1 cellular context compared by ENCODE assay signal in the genomic region with DNA sequence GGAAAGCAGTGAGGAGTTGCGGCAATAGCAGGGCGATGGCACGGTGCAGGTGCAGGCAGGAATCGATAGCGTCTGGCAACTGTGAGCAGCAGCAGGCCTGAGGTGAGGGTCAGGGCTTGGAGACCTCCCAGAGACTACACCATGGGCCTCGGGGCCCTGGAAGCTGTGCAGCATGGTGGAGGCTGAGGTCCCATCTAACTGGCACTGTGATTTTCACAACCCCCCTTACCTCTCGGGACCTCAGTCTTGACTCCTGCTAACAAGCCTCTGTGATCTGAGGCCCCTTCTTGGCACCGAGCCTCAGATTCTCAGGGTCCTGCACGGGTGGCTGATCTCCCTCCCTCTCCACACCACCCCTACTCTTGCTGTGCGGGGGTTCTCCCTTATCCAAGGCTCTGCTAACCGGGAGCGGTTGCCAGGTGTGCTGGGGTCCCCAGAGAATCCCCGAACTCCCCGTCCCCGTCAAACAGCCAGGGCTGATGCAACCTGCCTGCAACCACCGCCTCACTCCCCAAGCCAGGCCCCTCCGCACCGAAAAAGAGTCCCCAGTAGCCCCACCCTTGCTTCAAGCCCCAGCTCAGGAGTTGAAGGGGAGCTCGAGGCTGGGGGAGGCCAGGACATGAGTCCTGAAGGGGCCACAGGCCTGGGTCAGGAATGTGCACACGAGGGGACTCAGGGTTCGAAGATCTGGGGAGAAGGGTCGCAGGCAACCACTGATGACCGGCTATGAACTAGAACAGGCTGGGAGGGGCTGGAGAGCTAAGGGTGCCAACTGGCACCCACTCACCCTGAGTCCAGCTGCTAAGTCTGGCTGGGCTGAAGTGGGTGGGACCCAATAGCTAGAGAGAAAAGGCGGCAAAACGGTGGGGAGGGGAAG.
TF ChIP-seq lines count a peak whose summit lies in the region.

No MANE protein-coding gene starts in this region.

TF ChIP-seq in GM12878, 131 proteins besides CTCF, POLR2A, EP300 and RAD21 (continues in another document):
- TF ChIP-seq, protein P1, sequence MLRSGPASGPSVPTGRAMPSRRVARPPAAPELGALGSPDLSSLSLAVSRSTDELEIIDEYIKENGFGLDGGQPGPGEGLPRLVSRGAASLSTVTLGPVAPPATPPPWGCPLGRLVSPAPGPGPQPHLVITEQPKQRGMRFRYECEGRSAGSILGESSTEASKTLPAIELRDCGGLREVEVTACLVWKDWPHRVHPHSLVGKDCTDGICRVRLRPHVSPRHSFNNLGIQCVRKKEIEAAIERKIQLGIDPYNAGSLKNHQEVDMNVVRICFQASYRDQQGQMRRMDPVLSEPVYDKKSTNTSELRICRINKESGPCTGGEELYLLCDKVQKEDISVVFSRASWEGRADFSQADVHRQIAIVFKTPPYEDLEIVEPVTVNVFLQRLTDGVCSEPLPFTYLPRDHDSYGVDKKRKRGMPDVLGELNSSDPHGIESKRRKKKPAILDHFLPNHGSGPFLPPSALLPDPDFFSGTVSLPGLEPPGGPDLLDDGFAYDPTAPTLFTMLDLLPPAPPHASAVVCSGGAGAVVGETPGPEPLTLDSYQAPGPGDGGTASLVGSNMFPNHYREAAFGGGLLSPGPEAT (IDR thresholded peaks at IDR 0.05; ENCODE audit: low read depth) = 0 out of 2 replicates have a peak, but pooled peaks have one; percentile 17
- TF ChIP-seq, protein P2, sequence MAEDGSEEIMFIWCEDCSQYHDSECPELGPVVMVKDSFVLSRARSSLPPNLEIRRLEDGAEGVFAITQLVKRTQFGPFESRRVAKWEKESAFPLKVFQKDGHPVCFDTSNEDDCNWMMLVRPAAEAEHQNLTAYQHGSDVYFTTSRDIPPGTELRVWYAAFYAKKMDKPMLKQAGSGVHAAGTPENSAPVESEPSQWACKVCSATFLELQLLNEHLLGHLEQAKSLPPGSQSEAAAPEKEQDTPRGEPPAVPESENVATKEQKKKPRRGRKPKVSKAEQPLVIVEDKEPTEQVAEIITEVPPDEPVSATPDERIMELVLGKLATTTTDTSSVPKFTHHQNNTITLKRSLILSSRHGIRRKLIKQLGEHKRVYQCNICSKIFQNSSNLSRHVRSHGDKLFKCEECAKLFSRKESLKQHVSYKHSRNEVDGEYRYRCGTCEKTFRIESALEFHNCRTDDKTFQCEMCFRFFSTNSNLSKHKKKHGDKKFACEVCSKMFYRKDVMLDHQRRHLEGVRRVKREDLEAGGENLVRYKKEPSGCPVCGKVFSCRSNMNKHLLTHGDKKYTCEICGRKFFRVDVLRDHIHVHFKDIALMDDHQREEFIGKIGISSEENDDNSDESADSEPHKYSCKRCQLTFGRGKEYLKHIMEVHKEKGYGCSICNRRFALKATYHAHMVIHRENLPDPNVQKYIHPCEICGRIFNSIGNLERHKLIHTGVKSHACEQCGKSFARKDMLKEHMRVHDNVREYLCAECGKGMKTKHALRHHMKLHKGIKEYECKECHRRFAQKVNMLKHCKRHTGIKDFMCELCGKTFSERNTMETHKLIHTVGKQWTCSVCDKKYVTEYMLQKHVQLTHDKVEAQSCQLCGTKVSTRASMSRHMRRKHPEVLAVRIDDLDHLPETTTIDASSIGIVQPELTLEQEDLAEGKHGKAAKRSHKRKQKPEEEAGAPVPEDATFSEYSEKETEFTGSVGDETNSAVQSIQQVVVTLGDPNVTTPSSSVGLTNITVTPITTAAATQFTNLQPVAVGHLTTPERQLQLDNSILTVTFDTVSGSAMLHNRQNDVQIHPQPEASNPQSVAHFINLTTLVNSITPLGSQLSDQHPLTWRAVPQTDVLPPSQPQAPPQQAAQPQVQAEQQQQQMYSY (CRISPR knock-in tag; IDR thresholded peaks at IDR 0.05) = no peak
- TF ChIP-seq NKRF (conservative IDR thresholded peaks at IDR 0.05) = peak; percentile 14; the same call in 1 of the 2 replicates
- no peak for TF ChIP-seq SMAD1 (IDR thresholded peaks at IDR 0.05; ENCODE audit: low read depth, partially characterized antibody)
- TF ChIP-seq CEBPB (IDR thresholded peaks at IDR 0.05; ENCODE audit: borderline replicate concordance in 1 of 2, low read depth in 2 of 2, low read length in 2 of 2) = peak; percentile 50 to 98; a peak in 2 of 4 replicates
- TF ChIP-seq SUPT20H (IDR thresholded peaks at IDR 0.05; ENCODE audit: borderline replicate concordance, control insufficient read depth, low read depth, low read length) = no peak
- TF ChIP-seq JUND (IDR thresholded peaks at IDR 0.05; ENCODE audit: low read depth, low read length) = no peak
- no peak for TF ChIP-seq PML (IDR thresholded peaks at IDR 0.05; ENCODE audit: low read length)
- TF ChIP-seq RUNX3 (IDR thresholded peaks at IDR 0.05; ENCODE audit: low read length) = peak; percentile 73
- TF ChIP-seq SREBF2 (IDR thresholded peaks at IDR 0.05; ENCODE audit: low read length) = 0 out of 2 replicates have a peak, but pooled peaks have one; percentile 11
- TF ChIP-seq BACH1 (IDR thresholded peaks at IDR 0.05; ENCODE audit: borderline replicate concordance) = 0 out of 2 replicates have a peak, but pooled peaks have one; percentile 28
- TF ChIP-seq, protein P3, sequence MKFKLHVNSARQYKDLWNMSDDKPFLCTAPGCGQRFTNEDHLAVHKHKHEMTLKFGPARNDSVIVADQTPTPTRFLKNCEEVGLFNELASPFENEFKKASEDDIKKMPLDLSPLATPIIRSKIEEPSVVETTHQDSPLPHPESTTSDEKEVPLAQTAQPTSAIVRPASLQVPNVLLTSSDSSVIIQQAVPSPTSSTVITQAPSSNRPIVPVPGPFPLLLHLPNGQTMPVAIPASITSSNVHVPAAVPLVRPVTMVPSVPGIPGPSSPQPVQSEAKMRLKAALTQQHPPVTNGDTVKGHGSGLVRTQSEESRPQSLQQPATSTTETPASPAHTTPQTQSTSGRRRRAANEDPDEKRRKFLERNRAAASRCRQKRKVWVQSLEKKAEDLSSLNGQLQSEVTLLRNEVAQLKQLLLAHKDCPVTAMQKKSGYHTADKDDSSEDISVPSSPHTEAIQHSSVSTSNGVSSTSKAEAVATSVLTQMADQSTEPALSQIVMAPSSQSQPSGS (IDR thresholded peaks at IDR 0.05; ENCODE audit: low read length) = no peak
- TF ChIP-seq HDGF (IDR thresholded peaks at IDR 0.05) = no peak
- TF ChIP-seq ZNF384 (IDR thresholded peaks at IDR 0.05; ENCODE audit: borderline replicate concordance, low read depth, low read length) = 0 out of 2 replicates have a peak, but pooled peaks have one; percentile 14
- peak; percentile 81 for TF ChIP-seq PBX3 (IDR thresholded peaks at IDR 0.05; ENCODE audit: insufficient replicate concordance, low read depth, low read length)
- no peak for TF ChIP-seq MLLT1 (IDR thresholded peaks at IDR 0.05)
- TF ChIP-seq SMC3 (IDR thresholded peaks at IDR 0.05; ENCODE audit: borderline replicate concordance, low read length) = peak; percentile 28; the same call in 1 of the 2 replicates
- TF ChIP-seq, protein P4, sequence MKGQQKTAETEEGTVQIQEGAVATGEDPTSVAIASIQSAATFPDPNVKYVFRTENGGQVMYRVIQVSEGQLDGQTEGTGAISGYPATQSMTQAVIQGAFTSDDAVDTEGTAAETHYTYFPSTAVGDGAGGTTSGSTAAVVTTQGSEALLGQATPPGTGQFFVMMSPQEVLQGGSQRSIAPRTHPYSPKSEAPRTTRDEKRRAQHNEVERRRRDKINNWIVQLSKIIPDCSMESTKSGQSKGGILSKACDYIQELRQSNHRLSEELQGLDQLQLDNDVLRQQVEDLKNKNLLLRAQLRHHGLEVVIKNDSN (IDR thresholded peaks at IDR 0.05; ENCODE audit: borderline replicate concordance, extremely low read length, insufficient read depth, low read depth, low read length) = no peak
- TF ChIP-seq, protein P5, sequence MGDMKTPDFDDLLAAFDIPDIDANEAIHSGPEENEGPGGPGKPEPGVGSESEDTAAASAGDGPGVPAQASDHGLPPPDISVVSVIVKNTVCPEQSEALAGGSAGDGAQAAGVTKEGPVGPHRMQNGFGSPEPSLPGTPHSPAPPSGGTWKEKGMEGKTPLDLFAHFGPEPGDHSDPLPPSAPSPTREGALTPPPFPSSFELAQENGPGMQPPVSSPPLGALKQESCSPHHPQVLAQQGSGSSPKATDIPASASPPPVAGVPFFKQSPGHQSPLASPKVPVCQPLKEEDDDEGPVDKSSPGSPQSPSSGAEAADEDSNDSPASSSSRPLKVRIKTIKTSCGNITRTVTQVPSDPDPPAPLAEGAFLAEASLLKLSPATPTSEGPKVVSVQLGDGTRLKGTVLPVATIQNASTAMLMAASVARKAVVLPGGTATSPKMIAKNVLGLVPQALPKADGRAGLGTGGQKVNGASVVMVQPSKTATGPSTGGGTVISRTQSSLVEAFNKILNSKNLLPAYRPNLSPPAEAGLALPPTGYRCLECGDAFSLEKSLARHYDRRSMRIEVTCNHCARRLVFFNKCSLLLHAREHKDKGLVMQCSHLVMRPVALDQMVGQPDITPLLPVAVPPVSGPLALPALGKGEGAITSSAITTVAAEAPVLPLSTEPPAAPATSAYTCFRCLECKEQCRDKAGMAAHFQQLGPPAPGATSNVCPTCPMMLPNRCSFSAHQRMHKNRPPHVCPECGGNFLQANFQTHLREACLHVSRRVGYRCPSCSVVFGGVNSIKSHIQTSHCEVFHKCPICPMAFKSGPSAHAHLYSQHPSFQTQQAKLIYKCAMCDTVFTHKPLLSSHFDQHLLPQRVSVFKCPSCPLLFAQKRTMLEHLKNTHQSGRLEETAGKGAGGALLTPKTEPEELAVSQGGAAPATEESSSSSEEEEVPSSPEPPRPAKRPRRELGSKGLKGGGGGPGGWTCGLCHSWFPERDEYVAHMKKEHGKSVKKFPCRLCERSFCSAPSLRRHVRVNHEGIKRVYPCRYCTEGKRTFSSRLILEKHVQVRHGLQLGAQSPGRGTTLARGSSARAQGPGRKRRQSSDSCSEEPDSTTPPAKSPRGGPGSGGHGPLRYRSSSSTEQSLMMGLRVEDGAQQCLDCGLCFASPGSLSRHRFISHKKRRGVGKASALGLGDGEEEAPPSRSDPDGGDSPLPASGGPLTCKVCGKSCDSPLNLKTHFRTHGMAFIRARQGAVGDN (IDR thresholded peaks at IDR 0.05) = peak; percentile 48; the same call in 1 of the 2 replicates
- TF ChIP-seq SUZ12 (IDR thresholded peaks at IDR 0.05; ENCODE audit: unreplicated experiment) = no peak
- TF ChIP-seq, protein P6, sequence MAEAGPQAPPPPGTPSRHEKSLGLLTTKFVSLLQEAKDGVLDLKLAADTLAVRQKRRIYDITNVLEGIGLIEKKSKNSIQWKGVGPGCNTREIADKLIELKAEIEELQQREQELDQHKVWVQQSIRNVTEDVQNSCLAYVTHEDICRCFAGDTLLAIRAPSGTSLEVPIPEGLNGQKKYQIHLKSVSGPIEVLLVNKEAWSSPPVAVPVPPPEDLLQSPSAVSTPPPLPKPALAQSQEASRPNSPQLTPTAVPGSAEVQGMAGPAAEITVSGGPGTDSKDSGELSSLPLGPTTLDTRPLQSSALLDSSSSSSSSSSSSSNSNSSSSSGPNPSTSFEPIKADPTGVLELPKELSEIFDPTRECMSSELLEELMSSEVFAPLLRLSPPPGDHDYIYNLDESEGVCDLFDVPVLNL (IDR thresholded peaks at IDR 0.05; ENCODE audit: low read depth, low read length) = no peak
- peak; percentile 24; the same call in 1 of the 3 replicates for TF ChIP-seq POU2F2 (IDR thresholded peaks at IDR 0.05; ENCODE audit: borderline replicate concordance, low read depth, low read length)
- TF ChIP-seq NFYA (IDR thresholded peaks at IDR 0.05; ENCODE audit: borderline replicate concordance, low read depth, low read length) = no peak
- no peak; the same call in 1 of the 2 replicates for TF ChIP-seq HCFC1 (IDR thresholded peaks at IDR 0.05; ENCODE audit: low read length)
- no peak for TF ChIP-seq TCF7 (IDR thresholded peaks at IDR 0.05; ENCODE audit: borderline replicate concordance)
- peak; percentile 89 for TF ChIP-seq MEF2B (IDR thresholded peaks at IDR 0.05; ENCODE audit: partially characterized antibody, poor library complexity, severe bottlenecking)
- TF ChIP-seq BCL3 (IDR thresholded peaks at IDR 0.05; ENCODE audit: borderline replicate concordance, insufficient read depth, low read depth, low read length, poor library complexity, severe bottlenecking) = no peak
- TF ChIP-seq EED (IDR thresholded peaks at IDR 0.05; ENCODE audit: low read depth) = peak; percentile 59; the same call in 1 of the 2 replicates
- TF ChIP-seq GATAD2B (conservative IDR thresholded peaks at IDR 0.05; ENCODE audit: low read depth) = no peak
- TF ChIP-seq TCF3 (IDR thresholded peaks at IDR 0.05; ENCODE audit: borderline replicate concordance, insufficient read depth, low read depth, low read length) = no peak
